11 cellular contexts compared by ENCODE assay signal in the genomic region with DNA sequence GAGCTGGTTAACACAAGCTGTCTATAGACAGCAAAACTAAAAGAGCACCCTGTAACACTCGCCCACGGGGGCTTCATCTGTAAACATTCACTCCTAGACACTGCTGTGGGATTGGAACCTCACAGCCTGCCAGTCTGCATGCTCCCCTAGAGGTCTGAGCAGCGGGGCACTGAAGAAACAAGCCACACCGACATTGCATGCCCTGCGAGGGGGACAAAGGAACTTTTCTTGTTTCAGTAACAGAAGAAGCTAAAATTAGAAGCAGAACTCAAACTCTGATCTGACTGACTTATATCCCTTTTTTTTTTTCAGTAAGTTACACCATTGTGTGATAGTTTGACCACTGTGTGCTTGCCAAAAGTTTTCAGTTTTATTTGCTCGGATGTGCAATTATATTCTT.
A peak's percentile ranks its signal among the peaks of the same experiment; 100 is the strongest.
DNase-seq lines count a peak whose midpoint lies in the region; ATAC-seq and TF ChIP-seq lines count a peak whose summit lies in the region.
"Had no signal": no experiment of that assay in that cellular context is flagged by ENCODE, and none has a peak within 500 bp of the region (broad histone marks: within the 10 kb centered on the region; RNA-seq: fewer than 3 reads in every experiment).

No MANE protein-coding gene starts in this region.

- H3K27me3 Mint-ChIP-seq in T-helper 17 cell = peaks cover 6% of the 10 kb centered on the region

- H3K4me1 ChIP-seq in right atrium auricular region (peaks cover 0 to 28% of the 10 kb centered on the region in 2 donors), skeletal muscle tissue (ENCODE audit: control insufficient read depth in 3 of 3, insufficient read depth in 3 of 3, low read length in 3 of 3) (peaks cover 3 to 18% (median 4%) of the 10 kb centered on the region in 3 donors)

- ATAC-seq in GM19463 (IDR thresholded peaks at IDR 0.05; ENCODE audit: unreplicated experiment) (peak; percentile 69), HG03457 (IDR thresholded peaks at IDR 0.05; ENCODE audit: unreplicated experiment) (no peak), left colon (no peak), T-helper 17 cell (no peak)

- peaks cover 4% of the 10 kb centered on the region for H3K36me3 Mint-ChIP-seq in T-helper 17 cell (ENCODE audit: low read depth)

- no peaks in the 10 kb centered on the region for H3K9me3 ChIP-seq in right atrium auricular region
- no peaks in the 10 kb centered on the region for H3K9me3 ChIP-seq in skeletal muscle tissue (ENCODE audit: control insufficient read depth in 3 of 3, low read length in 3 of 3)
- no peaks in the 10 kb centered on the region for H3K9me3 ChIP-seq in T-helper 17 cell (ENCODE audit: control insufficient read depth, low read length, poor library complexity, severe bottlenecking)

- no peak overlapping the region for H3K4me3 Mint-ChIP-seq in T-helper 17 cell
- H3K4me3 Mint-ChIP-seq: activated CD4-positive, alpha-beta T cell treated with anti-CD3 and anti-CD28 coated beads, Interleukin-2, amount 10 ng/mL, durations not matched to agents 7 days and 5 days had no signal

- H3K27ac Mint-ChIP-seq in T-helper 17 cell = no peak overlapping the region
- H3K27ac Mint-ChIP-seq: activated CD4-positive, alpha-beta T cell treated with anti-CD3 and anti-CD28 coated beads, Interleukin-2, amount 10 ng/mL, durations not matched to agents 7 days and 5 days had no signal

- no peaks in the 10 kb centered on the region for H3K36me3 ChIP-seq in right atrium auricular region
- H3K36me3 ChIP-seq in skeletal muscle tissue (ENCODE audit: control insufficient read depth in 3 of 3, insufficient read depth in 3 of 3, low read length in 3 of 3) = no peaks in the 10 kb centered on the region

- DNase-seq in right atrium auricular region (ENCODE audit: low spot score) (no peak), left colon (no peak), T-helper 17 cell (no peak), NCI-H1930 (lab: John Stamatoyannopoulos, UW) (no peak)
- DNase-seq: activated CD4-positive, alpha-beta T cell treated with anti-CD3 and anti-CD28 coated beads, Interleukin-2, amount 10 ng/mL, durations not matched to agents 7 days and 5 days; effector CD4-positive, alpha-beta T cell; H7 had no signal

- H3K4me3 ChIP-seq in right atrium auricular region (peak overlapping the region; percentile 4 to 29), skeletal muscle tissue (ENCODE audit: low read length in 3 of 3) (peak overlapping the region in 1 of 3 donors; percentile 40)

- intact Hi-C loops in left colon (cut with DNase I, micrococcal nuclease) = no loop called here

- TF ChIP-seq CTCF in VCaP (conservative IDR thresholded peaks at IDR 0.05) (no peak), right atrium auricular region (IDR thresholded peaks at IDR 0.05) (no peak)

- H3K9ac ChIP-seq in skeletal muscle tissue (ENCODE audit: low read depth in 1 of 3, low read length in 3 of 3) = no peak overlapping the region

- H3K27me3 ChIP-seq in right atrium auricular region (no peaks in the 10 kb centered on the region), skeletal muscle tissue (ENCODE audit: control insufficient read depth in 3 of 3, insufficient read depth in 3 of 3, low read length in 3 of 3) (no peaks in the 10 kb centered on the region)

- peaks cover 7% of the 10 kb centered on the region for H3K4me1 Mint-ChIP-seq in T-helper 17 cell

- H3K27ac ChIP-seq in VCaP (peak overlapping the region; percentile 51; the same call in 1 of the 2 replicates), right atrium auricular region (peak overlapping the region; percentile 65 to 70), skeletal muscle tissue (ENCODE audit: low read depth, low read length) (peak overlapping the region; percentile 63)
